In the genomic region with DNA sequence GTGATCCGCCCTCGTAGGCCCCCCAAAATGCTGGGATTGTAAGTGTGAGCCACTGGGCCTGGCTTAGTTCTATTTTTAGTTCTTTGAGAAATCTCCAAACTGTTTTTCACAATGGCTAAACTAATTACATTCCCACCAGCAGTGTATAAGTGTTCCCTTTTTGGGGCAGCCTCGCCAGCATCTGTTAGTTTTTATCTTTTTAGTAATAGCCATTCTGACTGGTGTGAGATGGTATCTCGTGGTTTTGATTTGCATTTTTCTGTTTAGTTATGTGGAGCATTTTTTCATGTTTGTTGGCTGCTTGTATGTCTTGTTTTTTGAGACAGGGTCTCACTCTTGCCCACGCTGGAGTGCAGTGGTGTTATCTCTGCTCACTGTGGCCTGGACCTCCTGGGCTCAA, we compare ENCODE assay signal across 17 cellular contexts. TPM values are rescaled to one million over a fixed set of nuclear protein-coding genes. Genes with fewer than 3 reads are reported as not detected.
DNase-seq lines count a peak whose midpoint lies in the region; ATAC-seq and TF ChIP-seq lines count a peak whose summit lies in the region.
"Had no signal": no experiment of that assay in that cellular context is flagged by ENCODE, and none has a peak within 500 bp of the region (broad histone marks: within the 10 kb centered on the region; RNA-seq: fewer than 3 reads in every experiment).

No MANE protein-coding gene starts in this region.

- peak overlapping the region; percentile 33 for H3K27ac Mint-ChIP-seq in WTC11
- H3K27ac Mint-ChIP-seq in activated CD8-positive, alpha-beta T cell treated with anti-CD3 and anti-CD28 coated beads for 36 hours = no peak overlapping the region
- H3K27ac Mint-ChIP-seq: T-helper 1 cell treated with Interleukin-12 subunit alpha and Interleukin-12 subunit beta and Interleukin-4 antibody, amounts not matched to agents 30 μg/mL and 1 μg/mL, for 36 hours had no signal

- no peak overlapping the region for H2AFZ ChIP-seq in mesenchymal stem cell (ENCODE audit: low read depth, low read length)

- no peak overlapping the region for H3K4me3 ChIP-seq in BLaER1 treated with 17β-estradiol and CSF1 and Interleukin-3, amounts not matched to agents 10 nM and 100 nM
- H3K4me3 ChIP-seq in mesenchymal stem cell (ENCODE audit: insufficient read depth in 1 of 2, low read depth in 1 of 2, low read length in 2 of 2) (no peak overlapping the region), right lobe of liver (no peak overlapping the region)
- H3K4me3 ChIP-seq: thoracic aorta had no signal

- ATAC-seq in WTC11 = no peak
- ATAC-seq in right lobe of liver = no peak
- no peak for ATAC-seq in activated CD8-positive, alpha-beta T cell treated with anti-CD3 and anti-CD28 coated beads for 36 hours
- no peak for ATAC-seq in HG02981 (IDR thresholded peaks at IDR 0.05; ENCODE audit: unreplicated experiment)

- H3K27me3 ChIP-seq in BLaER1 treated with 17β-estradiol and CSF1 and Interleukin-3, amounts not matched to agents 10 nM and 100 nM = no peaks in the 10 kb centered on the region
- H3K27me3 ChIP-seq in mesenchymal stem cell (ENCODE audit: control insufficient read depth in 1 of 2, insufficient read depth in 1 of 2, low read length in 2 of 2) = no peaks in the 10 kb centered on the region
- no peaks in the 10 kb centered on the region for H3K27me3 ChIP-seq in right lobe of liver

- no peak overlapping the region for H3K18ac ChIP-seq in mesenchymal stem cell (ENCODE audit: low read depth in 1 of 2, low read length in 2 of 2)

- peaks cover under 1 to 27% (median 20%) of the 10 kb centered on the region in 11 experiments; a peak in 17 of 22 replicates for H3K9me3 ChIP-seq in BLaER1 treated with 17β-estradiol and CSF1 and Interleukin-3, amounts not matched to agents 10 nM and 100 nM (replicated peaks in 1 of 11)
- H3K9me3 ChIP-seq in mesenchymal stem cell (ENCODE audit: control insufficient read depth, low read length) (no peaks in the 10 kb centered on the region), right lobe of liver (no peaks in the 10 kb centered on the region)
- H3K9me3 ChIP-seq: thoracic aorta had no signal

- peak overlapping the region; percentile 6 to 43 (median 29); a peak in 18 of 22 replicates for H3K4me2 ChIP-seq in BLaER1 treated with 17β-estradiol and CSF1 and Interleukin-3, amounts not matched to agents 10 nM and 100 nM
- H3K4me2 ChIP-seq in mesenchymal stem cell (ENCODE audit: low read length, poor library complexity, severe bottlenecking) = no peak overlapping the region

- peak overlapping the region; percentile 45 for H2AK5ac ChIP-seq in mesenchymal stem cell (ENCODE audit: low read length, severe bottlenecking)

- peak overlapping the region in 1 of 11 experiments; percentile 9; a peak in 3 of 22 replicates for H3K27ac ChIP-seq in BLaER1 treated with 17β-estradiol and CSF1 and Interleukin-3, amounts not matched to agents 10 nM and 100 nM
- no peak overlapping the region for H3K27ac ChIP-seq in mesenchymal stem cell (ENCODE audit: low read length, poor library complexity, severe bottlenecking)
- no peak overlapping the region for H3K27ac ChIP-seq in right lobe of liver
- H3K27ac ChIP-seq: thoracic aorta had no signal

- H3K23ac ChIP-seq in mesenchymal stem cell (ENCODE audit: low read length in 2 of 2) = peak overlapping the region in 1 of 2 experiments; percentile 77

- POLR2A ChIA-PET in WTC11 (lab: Charles Lee) = no interaction called here
- POLR2A ChIA-PET in activated CD8-positive, alpha-beta T cell treated with anti-CD3 and anti-CD28 coated beads for 36 hours (lab: Charles Lee) = no interaction called here

- DNase-seq in GM04503 (ENCODE audit: low read depth) = peak; percentile 11
- no peak for DNase-seq in WTC11 (ENCODE audit: low spot score)
- peak; percentile 19 for DNase-seq in mesenchymal stem cell
- DNase-seq in right lobe of liver = no peak
- DNase-seq in activated CD8-positive, alpha-beta T cell treated with anti-CD3 and anti-CD28 coated beads for 36 hours = no peak
- DNase-seq in T-helper 1 cell = no peak
- DNase-seq: activated CD4-positive, CD25-positive, alpha-beta regulatory T cell; activated naive CD4-positive, alpha-beta T cell treated with Interleukin-2 at 50 U/mL for 16 hours; caudate nucleus; effector CD8-positive, alpha-beta T cell; hypothalamus; NCI-H1694 treated with DMSO at 0.1 percent for 48 hours; stimulated activated CD4-positive, alpha-beta T cell treated with anti-CD3 and anti-CD28 coated beads, Interleukin-4, amount 100 ng/mL, for 1 hour had no signal

- H3K4ac ChIP-seq in mesenchymal stem cell (ENCODE audit: low read depth in 1 of 2, low read length in 2 of 2) = no peak overlapping the region

- peak overlapping the region in 1 of 2 experiments; percentile 39 for H3K14ac ChIP-seq in mesenchymal stem cell (ENCODE audit: low read length in 2 of 2)

- H3K4me3 Mint-ChIP-seq in WTC11 = no peak overlapping the region
- no peak overlapping the region for H3K4me3 Mint-ChIP-seq in activated CD8-positive, alpha-beta T cell treated with anti-CD3 and anti-CD28 coated beads for 36 hours
- H3K4me3 Mint-ChIP-seq: T-helper 1 cell treated with Interleukin-12 subunit alpha and Interleukin-12 subunit beta and Interleukin-4 antibody, amounts not matched to agents 30 μg/mL and 1 μg/mL, for 36 hours had no signal

- no peak overlapping the region for H2BK120ac ChIP-seq in mesenchymal stem cell (ENCODE audit: low read depth, low read length)

- peaks cover 24 to 75% (median 33%) of the 10 kb centered on the region in 10 experiments for H3K4me1 ChIP-seq in BLaER1 treated with 17β-estradiol and CSF1 and Interleukin-3, amounts not matched to agents 10 nM and 100 nM
- H3K4me1 ChIP-seq in mesenchymal stem cell (ENCODE audit: control insufficient read depth, insufficient read depth, low read depth, low read length) (peaks cover 17% of the 10 kb centered on the region), right lobe of liver (peaks cover 0 to 6% (median 0%) of the 10 kb centered on the region in 4 donors)

- TF ChIP-seq CTCF in WTC11 (IDR thresholded peaks at IDR 0.05) (no peak), right lobe of liver (IDR thresholded peaks at IDR 0.05) (no peak)
- TF ChIP-seq CTCF in activated CD8-positive, alpha-beta T cell treated with anti-CD3 and anti-CD28 coated beads for 36 hours (IDR thresholded peaks at IDR 0.05) = no peak

- H3K36me3 Mint-ChIP-seq in WTC11 = peaks cover 4% of the 10 kb centered on the region
- peaks cover 3% of the 10 kb centered on the region for H3K36me3 Mint-ChIP-seq in activated CD8-positive, alpha-beta T cell treated with anti-CD3 and anti-CD28 coated beads for 36 hours (ENCODE audit: low read depth)

- peaks cover 71% of the 10 kb centered on the region for H3K4me1 Mint-ChIP-seq in WTC11
- H3K4me1 Mint-ChIP-seq in activated CD8-positive, alpha-beta T cell treated with anti-CD3 and anti-CD28 coated beads for 36 hours (ENCODE audit: low read depth) = peaks cover 69% of the 10 kb centered on the region

- peaks cover 56 to 100% (median 85%) of the 10 kb centered on the region in 11 experiments for H4K20me1 ChIP-seq in BLaER1 treated with 17β-estradiol and CSF1 and Interleukin-3, amounts not matched to agents 10 nM and 100 nM

- no peak for TF ChIP-seq POLR2A in right lobe of liver (IDR thresholded peaks at IDR 0.05)

- no peak overlapping the region for H4K8ac ChIP-seq in mesenchymal stem cell (ENCODE audit: low read length)

- no peak overlapping the region for H4K91ac ChIP-seq in mesenchymal stem cell (ENCODE audit: low read length)

- H3K79me1 ChIP-seq in mesenchymal stem cell (replicated peaks; ENCODE audit: low read length, poor library complexity, severe bottlenecking) = peaks cover 8% of the 10 kb centered on the region

- H3K9me3 Mint-ChIP-seq in WTC11 = no peaks in the 10 kb centered on the region
- H3K9me3 Mint-ChIP-seq in activated CD8-positive, alpha-beta T cell treated with anti-CD3 and anti-CD28 coated beads for 36 hours = no peaks in the 10 kb centered on the region
- H3K9me3 Mint-ChIP-seq: T-helper 1 cell treated with Interleukin-12 subunit alpha and Interleukin-12 subunit beta and Interleukin-4 antibody, amounts not matched to agents 30 μg/mL and 1 μg/mL, for 36 hours had no signal

- WGBS in mesenchymal stem cell = 81% methylated on average over 4 of the region's 5 CpGs
- 72% methylated on average over 4 of the region's 5 CpGs for WGBS in right lobe of liver (ENCODE audit: insufficient coverage, low coverage, low lambda C conversion rate, missing lambda C conversion rate)

- H2BK12ac ChIP-seq in mesenchymal stem cell (ENCODE audit: low read length in 2 of 2) = no peak overlapping the region

- CTCF ChIA-PET in WTC11 (lab: Charles Lee) = interaction anchor here (0.6 kb wide), 2 partner anchors 19 to 38 kb away, joined by 3 read pairs; no protein-coding TSS in a partner anchor
- CTCF ChIA-PET in activated CD8-positive, alpha-beta T cell treated with anti-CD3 and anti-CD28 coated beads for 36 hours (lab: Charles Lee) = no interaction called here

- H3K27me3 Mint-ChIP-seq in WTC11 (ENCODE audit: low read depth) = no peaks in the 10 kb centered on the region
- H3K27me3 Mint-ChIP-seq in activated CD8-positive, alpha-beta T cell treated with anti-CD3 and anti-CD28 coated beads for 36 hours = no peaks in the 10 kb centered on the region

- peaks cover 7 to 90% (median 61%) of the 10 kb centered on the region in 11 experiments for H3K36me3 ChIP-seq in BLaER1 treated with 17β-estradiol and CSF1 and Interleukin-3, amounts not matched to agents 10 nM and 100 nM
- H3K36me3 ChIP-seq in mesenchymal stem cell (ENCODE audit: control insufficient read depth in 1 of 2, insufficient read depth in 2 of 2, low read depth in 1 of 2, low read length in 2 of 2) (no peaks in the 10 kb centered on the region), right lobe of liver (no peaks in the 10 kb centered on the region)
- H3K36me3 ChIP-seq: thoracic aorta had no signal

- no peak overlapping the region for H2BK15ac ChIP-seq in mesenchymal stem cell (ENCODE audit: low read depth, poor library complexity, severe bottlenecking)

- intact Hi-C loops in right lobe of liver (cut with DNase I) = no loop called here
- intact Hi-C loops in activated CD8-positive, alpha-beta T cell treated with anti-CD3 and anti-CD28 coated beads for 36 hours (cut with micrococcal nuclease) = no loop called here

- no peak overlapping the region for H3K9ac ChIP-seq in BLaER1 treated with 17β-estradiol and CSF1 and Interleukin-3, amounts not matched to agents 10 nM and 100 nM
- H3K9ac ChIP-seq in mesenchymal stem cell (ENCODE audit: low read length) = no peak overlapping the region

- H2BK5ac ChIP-seq in mesenchymal stem cell (ENCODE audit: low read depth, low read length, poor library complexity, severe bottlenecking) = no peak overlapping the region

TF ChIP-seq in WTC11, 78 proteins besides CTCF, POLR2A, EP300 and RAD21 (continues in another document):
- TF ChIP-seq ZNF263 (CRISPR knock-in tag; IDR thresholded peaks at IDR 0.05; ENCODE audit: low read depth) = no peak
- no peak for TF ChIP-seq NFYB (CRISPR knock-in tag; conservative IDR thresholded peaks at IDR 0.05; ENCODE audit: low read depth)

RNA-seq across cellular contexts. Expression of gene CNOT6, which starts 28.2 kb away (rescaled TPM):
- total RNA-seq in WTC11 (2021) = 39.9 to 42.1 TPM (median 41.0 TPM) in 3 replicates
- polyA plus RNA-seq in mesenchymal stem cell (2013, experiment 1 of 2) = 13.2 TPM
- 13.5 TPM for polyA plus RNA-seq in mesenchymal stem cell (2013, experiment 2 of 2)
- 1 to 10 TPM; 4.8 to 8.8 (median 5.3) TPM for total RNA-seq in right lobe of liver
- total RNA-seq in activated CD8-positive, alpha-beta T cell treated with anti-CD3 and anti-CD28 coated beads for 36 hours = 10 to 100 TPM; 28.4 to 30.4 TPM

Comparison
In these comparisons a context has a peak if more than half of its experiments do, and no peak if none do; other contexts are left out.
1. DNase-seq: peak in GM04503 (single experiment) and mesenchymal stem cell (single experiment); none in WTC11 (single experiment), right lobe of liver (0 of 3), activated CD8-positive, alpha-beta T cell treated with anti-CD3 and anti-CD28 coated beads for 36 hours (single experiment) and T-helper 1 cell (0 of 5).